ENCODE assay signal across 8 cellular contexts in the genomic region with DNA sequence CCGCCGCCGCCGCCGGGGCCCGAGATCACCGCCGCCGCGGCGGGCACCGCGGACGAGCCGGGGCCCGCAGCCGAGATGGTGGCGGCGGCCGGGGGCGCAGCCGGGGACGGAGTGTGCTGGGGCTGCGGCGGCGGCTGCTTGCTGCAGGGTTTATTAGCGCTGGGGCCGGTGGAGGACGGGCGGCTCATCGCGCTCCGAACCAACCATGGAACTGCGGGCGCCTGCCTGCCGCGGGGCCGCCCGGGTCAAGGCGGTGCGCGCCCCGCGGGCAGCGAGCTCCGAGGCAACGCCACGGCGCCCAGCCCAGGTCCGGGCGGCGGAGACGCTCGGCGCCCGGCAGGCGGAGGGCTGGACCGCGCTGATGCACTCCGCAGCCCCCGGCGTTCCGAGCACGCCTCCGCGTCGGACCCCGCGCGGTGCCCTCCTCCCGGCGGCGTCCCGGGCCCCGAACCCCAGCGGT. TPM values are rescaled to one million over a fixed set of nuclear protein-coding genes. Genes with fewer than 3 reads are reported as not detected.
DNase-seq lines count a peak whose midpoint lies in the region; ATAC-seq and TF ChIP-seq lines count a peak whose summit lies in the region.

No MANE protein-coding gene starts in this region.

- peaks cover 49% of the 10 kb centered on the region for H3K36me3 Mint-ChIP-seq in activated CD4-positive, alpha-beta T cell treated with anti-CD3 and anti-CD28 coated beads, Interleukin-2, amount 10 ng/mL, durations not matched to agents 24 days and 14 days (ENCODE audit: low read depth)

- in situ Hi-C loops in mammary epithelial cell (cut with MboI; ENCODE audit: low sequenced_read_pairs in 2 of 2) = no loop called here

- dilution Hi-C loops in mammary epithelial cell (cut with HindIII; ENCODE audit: low sequenced_read_pairs) = no loop called here

- no peaks in the 10 kb centered on the region for H3K27me3 Mint-ChIP-seq in activated CD4-positive, alpha-beta T cell treated with anti-CD3 and anti-CD28 coated beads, Interleukin-2, amount 10 ng/mL, durations not matched to agents 24 days and 14 days

- H3K36me3 ChIP-seq in mammary epithelial cell (ENCODE audit: insufficient read depth, low read length) (no peaks in the 10 kb centered on the region), muscle layer of duodenum (ENCODE audit: control insufficient read depth in 1 of 2, insufficient read depth in 2 of 2, low read length in 2 of 2) (no peaks in the 10 kb centered on the region)

- no peak overlapping the region for H3K27ac Mint-ChIP-seq in activated CD4-positive, alpha-beta T cell treated with anti-CD3 and anti-CD28 coated beads, Interleukin-2, amount 10 ng/mL, durations not matched to agents 24 days and 14 days

- H3K4me3 ChIP-seq in mammary epithelial cell (replicated peaks in 1 of 3; ENCODE audit: insufficient read depth in 1 of 3, low read depth in 2 of 3, low read length in 3 of 3) = peak overlapping the region; percentile 59 to 96 (median 87)
- H3K4me3 ChIP-seq in muscle layer of duodenum (ENCODE audit: low read depth in 1 of 2, low read length in 2 of 2) = peak overlapping the region; percentile 87 to 88

- no TSS peak for BruUV-seq in mammary epithelial cell (replicated peaks; lab: Mats Ljungman, UMichigan)

- intact Hi-C loops in activated CD4-positive, alpha-beta T cell treated with anti-CD3 and anti-CD28 coated beads, Interleukin-2, amount 10 ng/mL, durations not matched to agents 24 days and 14 days (cut with micrococcal nuclease) = loop anchor here (1.0 to 5.0 kb wide), 11 partner anchors 22 to 1505 kb away; partner anchors contain the start of genes EIF2A, ERICH6, MBNL1 and SELENOT
- intact Hi-C loops in mammary epithelial cell (cut with micrococcal nuclease) = loop anchor here (1.0 to 5.0 kb wide), 4 partner anchors 18 to 215 kb away; partner anchors contain the start of genes EIF2A and SERP1

- H3K9me3 ChIP-seq in mammary epithelial cell (replicated peaks; ENCODE audit: insufficient read depth, low read length) (no peaks in the 10 kb centered on the region), muscle layer of duodenum (ENCODE audit: control insufficient read depth in 1 of 2, low read length in 2 of 2) (no peaks in the 10 kb centered on the region)

- H3K4me3 Mint-ChIP-seq in activated CD4-positive, alpha-beta T cell treated with anti-CD3 and anti-CD28 coated beads, Interleukin-2, amount 10 ng/mL, durations not matched to agents 24 days and 14 days = peak overlapping the region; percentile 99

- H3K79me2 ChIP-seq in mammary epithelial cell (ENCODE audit: insufficient read depth, low read length) = peaks cover 47% of the 10 kb centered on the region

- 0% methylated on average over 20 of the region's 76 CpGs for WGBS in mammary epithelial cell (ENCODE audit: low coverage, missing lambda C conversion rate)

- H3K27me3 ChIP-seq in mammary epithelial cell (ENCODE audit: insufficient read depth, low read length) (no peaks in the 10 kb centered on the region), muscle layer of duodenum (ENCODE audit: low read depth, low read length) (no peaks in the 10 kb centered on the region)

- H3K27ac ChIP-seq in mammary epithelial cell (ENCODE audit: insufficient read depth, low read depth, low read length) (peak overlapping the region; percentile 75), muscle layer of duodenum (ENCODE audit: low read length) (no peak overlapping the region)

- no peak for TF ChIP-seq CTCF in mammary epithelial cell (conservative IDR thresholded peaks at IDR 0.05 in 1 of 2, IDR thresholded peaks at IDR 0.05 in 1 of 2; ENCODE audit: extremely low read depth in 1 of 2, insufficient read depth in 1 of 2, low read depth in 1 of 2, low read length in 2 of 2)

- peak overlapping the region; percentile 96 for H2AFZ ChIP-seq in mammary epithelial cell (ENCODE audit: low read depth, low read length)

- H3K9me3 Mint-ChIP-seq in activated CD4-positive, alpha-beta T cell treated with anti-CD3 and anti-CD28 coated beads, Interleukin-2, amount 10 ng/mL, durations not matched to agents 24 days and 14 days = no peaks in the 10 kb centered on the region

- H3K4me1 ChIP-seq in mammary epithelial cell (ENCODE audit: insufficient read depth, low read length) (peaks cover 30% of the 10 kb centered on the region), muscle layer of duodenum (ENCODE audit: control insufficient read depth in 1 of 2, insufficient read depth in 2 of 2, low read length in 2 of 2) (peaks cover 16 to 23% of the 10 kb centered on the region in 2 donors)

- peaks cover 2% of the 10 kb centered on the region for H4K20me1 ChIP-seq in mammary epithelial cell (ENCODE audit: insufficient read depth, low read length)

- peaks cover 55% of the 10 kb centered on the region for H3K4me1 Mint-ChIP-seq in activated CD4-positive, alpha-beta T cell treated with anti-CD3 and anti-CD28 coated beads, Interleukin-2, amount 10 ng/mL, durations not matched to agents 24 days and 14 days

- no peak for DNase-seq in activated CD4-positive, alpha-beta T cell treated with anti-CD3 and anti-CD28 coated beads, Interleukin-2, amount 10 ng/mL, durations not matched to agents 24 days and 14 days
- DNase-seq in activated CD4-positive, alpha-beta T cell treated with anti-CD3 and anti-CD28 coated beads for 4 hours = no peak
- DNase-seq in mammary epithelial cell (no peak), HPDE6-E6E7 (ENCODE audit: extremely low spot score) (no peak), SHP77 treated with DMSO at 0.1 percent for 48 hours (lab: John Stamatoyannopoulos, UW) (no peak), NCI-H2081 (lab: John Stamatoyannopoulos, UW) (no peak)

- CTCF ChIA-PET in mammary epithelial cell (lab: Charles Lee; ENCODE audit: low non-redundant PET) = interaction anchor here (0.6 to 1.1 kb wide), 2 partner anchors 102 to 954 kb away, joined by 5 to 27 read pairs; no protein-coding TSS in a partner anchor

- H3K9ac ChIP-seq in mammary epithelial cell (ENCODE audit: insufficient read depth, low read length) = peak overlapping the region; percentile 93

- peak overlapping the region; percentile 90 for H3K4me2 ChIP-seq in mammary epithelial cell (ENCODE audit: insufficient read depth, low read depth, low read length)

- peak; percentile 0 for ATAC-seq in HG03378 (IDR thresholded peaks at IDR 0.05; ENCODE audit: unreplicated experiment)

RNA-seq across cellular contexts. Expression of gene SIAH2, which starts 0.3 kb away (rescaled TPM):
- total RNA-seq in activated CD4-positive, alpha-beta T cell treated with anti-CD3 and anti-CD28 coated beads, Interleukin-2, amount 10 ng/mL, durations not matched to agents 24 days and 14 days = 130 and 133 TPM in 2 replicates
- 10 to 100 TPM; 23.7 to 30.5 TPM for total RNA-seq in mammary epithelial cell
- polyA plus RNA-seq in mammary epithelial cell = 23.9 TPM
- polyA minus RNA-seq in mammary epithelial cell = 91.7 TPM

RNA-seq across cellular contexts. Expression of gene ERICH6, which starts 59.0 kb away (rescaled TPM):
- total RNA-seq in activated CD4-positive, alpha-beta T cell treated with anti-CD3 and anti-CD28 coated beads, Interleukin-2, amount 10 ng/mL, durations not matched to agents 24 days and 14 days = not detected in 2 replicates
- not detected for total RNA-seq in mammary epithelial cell
- 0.02 TPM for polyA plus RNA-seq in mammary epithelial cell
- polyA minus RNA-seq in mammary epithelial cell = not detected
